ENCODE assay signal across 8 cellular contexts in genomic region chr2:71067567-71068217, GRCh38. TPM values are rescaled to one million over a fixed set of nuclear protein-coding genes. Genes with fewer than 3 reads are reported as not detected.
DNase-seq lines count a peak whose midpoint lies in the region; ATAC-seq, FAIRE-seq and TF ChIP-seq lines count a peak whose summit lies in the region.

No MANE protein-coding gene starts in this region.

- peaks cover 45% of the 10 kb centered on the region for H3K4me1 Mint-ChIP-seq in HFFc6 (ENCODE audit: low read depth)
- H3K4me1 Mint-ChIP-seq in T-helper 1 cell treated with Interleukin-12 subunit alpha and Interleukin-12 subunit beta and Interleukin-4 antibody, amounts not matched to agents 30 μg/mL and 1 μg/mL, for 36 hours (ENCODE audit: low read depth), result peaks cover 50% of the 10 kb centered on the region

- WGBS in pancreas, 2 donors, result 3 to 7% methylated on average over 26 of the region's 26 CpGs

- peak overlapping the region; percentile 95 for H3K4me3 Mint-ChIP-seq in HFFc6
- peak overlapping the region; percentile 96 for H3K4me3 Mint-ChIP-seq in T-helper 1 cell treated with Interleukin-12 subunit alpha and Interleukin-12 subunit beta and Interleukin-4 antibody, amounts not matched to agents 30 μg/mL and 1 μg/mL, for 36 hours

- no peak for FAIRE-seq in pancreas (lab: Jason Lieb, UNC)
- FAIRE-seq in HTR-8/SVneo (lab: Jason Lieb, UNC), result no peak

- peaks cover 0 to 24% (median 8%) of the 10 kb centered on the region in 3 donors for H3K4me1 ChIP-seq in pancreas

- DNase-seq in GM12865 (ENCODE audit: low read depth), result peak; percentile 51
- no peak for DNase-seq in HFFc6
- no peak for DNase-seq in fibroblast of the aortic adventitia (ENCODE audit: low read depth)
- DNase-seq in pancreas, result peak in 3 of 6 donors; percentile 12 to 64 (median 34)
- DNase-seq in HTR-8/SVneo (ENCODE audit: insufficient read length, low spot score), result no peak
- DNase-seq in NCI-H1417 treated with DMSO at 0.1 percent for 48 hours (lab: John Stamatoyannopoulos, UW), result no peak

- peak; percentile 25 to 41 (median 34) for ATAC-seq in pancreas
- no peak for ATAC-seq in HG03025 (IDR thresholded peaks at IDR 0.05; ENCODE audit: low FRiP score, unreplicated experiment)

- peak overlapping the region; percentile 99 for H3K27ac Mint-ChIP-seq in HFFc6
- H3K27ac Mint-ChIP-seq in T-helper 1 cell treated with Interleukin-12 subunit alpha and Interleukin-12 subunit beta and Interleukin-4 antibody, amounts not matched to agents 30 μg/mL and 1 μg/mL, for 36 hours, result peak overlapping the region; percentile 97

- no peaks in the 10 kb centered on the region for H3K27me3 ChIP-seq in pancreas

- no peaks in the 10 kb centered on the region for H3K9me3 ChIP-seq in pancreas

- intact Hi-C loops in pancreas (cut with DNase I), result no loop called here

- peaks cover 0 to 2% (median 0%) of the 10 kb centered on the region in 3 donors for H3K36me3 ChIP-seq in pancreas

- peaks cover 10% of the 10 kb centered on the region for H3K27me3 Mint-ChIP-seq in HFFc6 (ENCODE audit: insufficient read depth)
- H3K27me3 Mint-ChIP-seq in T-helper 1 cell treated with Interleukin-12 subunit alpha and Interleukin-12 subunit beta and Interleukin-4 antibody, amounts not matched to agents 30 μg/mL and 1 μg/mL, for 36 hours (ENCODE audit: low read depth), result peaks cover 7% of the 10 kb centered on the region

- H3K4me3 ChIP-seq in GM12865 (ENCODE audit: low read depth, low read length) (peak overlapping the region; percentile 91), fibroblast of the aortic adventitia (ENCODE audit: low read depth, low read length) (peak overlapping the region; percentile 99), pancreas (peak overlapping the region; percentile 53 to 97 (median 62))

- H3K27ac ChIP-seq in pancreas, result peak overlapping the region; percentile 93 to 98 (median 96)

- H3K36me3 Mint-ChIP-seq in HFFc6 (ENCODE audit: low read depth), result peaks cover 9% of the 10 kb centered on the region
- H3K36me3 Mint-ChIP-seq in T-helper 1 cell treated with Interleukin-12 subunit alpha and Interleukin-12 subunit beta and Interleukin-4 antibody, amounts not matched to agents 30 μg/mL and 1 μg/mL, for 36 hours (ENCODE audit: low read depth), result peaks cover 15% of the 10 kb centered on the region

- no peaks in the 10 kb centered on the region for H3K9me3 Mint-ChIP-seq in HFFc6
- H3K9me3 Mint-ChIP-seq in T-helper 1 cell treated with Interleukin-12 subunit alpha and Interleukin-12 subunit beta and Interleukin-4 antibody, amounts not matched to agents 30 μg/mL and 1 μg/mL, for 36 hours, result no peaks in the 10 kb centered on the region

- TF ChIP-seq CTCF in GM12865 (IDR thresholded peaks at IDR 0.05; ENCODE audit: insufficient read depth, low read depth, low read length, missing control alignments) (no peak), HFFc6 (IDR thresholded peaks at IDR 0.05) (peak; percentile 18; the same call in 1 of the 2 replicates), fibroblast of the aortic adventitia (IDR thresholded peaks at IDR 0.05; ENCODE audit: insufficient read depth, low read length) (no peak), pancreas (IDR thresholded peaks at IDR 0.05) (no peak)

RNA-seq across cellular contexts. Expression of gene NAGK, which starts 0.8 kb away (rescaled TPM):
- 100 to 1,000 TPM in 3 of 6 experiments, 10 to 100 TPM in 3; 97.3 to 121 (median 101) TPM for total RNA-seq in HFFc6 (2021; fragmentation: NEBNext Ultra II Directional; extraction: Animal tissue kit (Norgen Biotek cat#: 25700))
- total RNA-seq in fibroblast of the aortic adventitia (ENCODE audit: low replicate concordance) (58.1 and 63.0 TPM in 2 replicates), pancreas (10 to 100 TPM; 38.9 to 83.2 (median 54.4) TPM)
- polyA plus RNA-seq in pancreas, result 100 to 1,000 TPM; 136 to 138 TPM
